ENCODE assay signal across 10 cellular contexts in the genomic region with DNA sequence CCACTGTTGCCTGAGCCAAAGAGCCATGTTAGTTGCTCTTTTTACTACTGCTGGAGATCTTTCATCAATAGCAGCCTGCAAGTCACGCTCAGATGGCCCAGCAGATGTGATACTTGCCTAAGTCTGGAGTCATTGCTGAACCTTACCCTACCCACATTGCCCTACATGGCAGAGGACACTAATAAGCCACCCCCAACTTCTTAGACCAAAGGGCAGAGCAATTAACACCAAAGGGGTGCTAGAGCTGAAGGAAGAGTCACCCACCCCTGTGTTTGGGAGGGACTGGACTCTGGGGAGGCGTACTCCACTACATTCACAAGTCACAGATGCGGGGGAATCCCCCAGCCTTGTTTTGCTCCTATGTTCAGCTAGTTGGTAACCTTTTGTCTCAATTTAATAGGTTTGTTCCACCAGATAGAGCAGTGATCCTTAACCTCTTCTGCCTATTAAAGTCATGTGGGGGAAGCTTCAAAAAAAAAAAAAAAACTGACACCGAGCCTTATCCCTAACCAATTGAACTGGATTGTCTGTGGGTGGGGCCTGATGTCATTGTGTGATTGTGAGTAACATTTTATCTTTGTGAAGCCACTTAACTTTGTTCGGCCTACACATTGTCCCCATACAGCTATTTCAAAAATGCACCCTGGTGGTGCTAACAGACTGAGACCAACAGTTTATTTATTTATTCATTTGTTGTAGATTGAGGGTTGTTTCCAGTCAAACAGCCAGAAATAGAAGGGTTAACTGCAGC. TPM values are rescaled to one million over a fixed set of nuclear protein-coding genes. Genes with fewer than 3 reads are reported as not detected.
DNase-seq lines count a peak whose midpoint lies in the region; ATAC-seq and TF ChIP-seq lines count a peak whose summit lies in the region.
"Had no signal": no experiment of that assay in that cellular context is flagged by ENCODE, and none has a peak within 500 bp of the region (broad histone marks: within the 10 kb centered on the region; RNA-seq: fewer than 3 reads in every experiment).

No MANE protein-coding gene starts in this region.

- BruUV-seq in MCF 10A (replicated peaks; lab: Mats Ljungman, UMichigan) (no TSS peak), mammary epithelial cell (replicated peaks; lab: Mats Ljungman, UMichigan) (no TSS peak)

- WGBS in mammary epithelial cell (ENCODE audit: low coverage, missing lambda C conversion rate): 86% methylated on average over 5 of the region's 5 CpGs
- 76% methylated on average over 5 of the region's 5 CpGs for WGBS in thymus

- no peak for TF ChIP-seq CTCF in MCF 10A (IDR thresholded peaks at IDR 0.05; ENCODE audit: unreplicated experiment)
- TF ChIP-seq CTCF in mammary epithelial cell (conservative IDR thresholded peaks at IDR 0.05 in 1 of 2, IDR thresholded peaks at IDR 0.05 in 1 of 2; ENCODE audit: extremely low read depth in 1 of 2, insufficient read depth in 1 of 2, low read depth in 1 of 2, low read length in 2 of 2): no peak

- no peak overlapping the region for H3K9ac ChIP-seq in mammary epithelial cell (ENCODE audit: insufficient read depth, low read length)
- peak overlapping the region; percentile 79 for H3K9ac ChIP-seq in adipocyte (ENCODE audit: low read length)

- no peak overlapping the region for H3K4me2 ChIP-seq in mammary epithelial cell (ENCODE audit: insufficient read depth, low read depth, low read length)

- no peak overlapping the region for H3K4me3 ChIP-seq in mammary epithelial cell (replicated peaks in 1 of 3; ENCODE audit: insufficient read depth in 1 of 3, low read depth in 2 of 3, low read length in 3 of 3)
- H3K4me3 ChIP-seq in adipocyte (ENCODE audit: low read length): no peak overlapping the region
- H3K4me3 ChIP-seq in thymus (ENCODE audit: low read length): no peak overlapping the region

- no peaks in the 10 kb centered on the region for H3K36me3 Mint-ChIP-seq in MCF 10A (ENCODE audit: insufficient read depth, unreplicated experiment)

- H3K27ac Mint-ChIP-seq in MCF 10A (ENCODE audit: low read depth, unreplicated experiment): peak overlapping the region; percentile 67
- H3K27ac Mint-ChIP-seq: progenitor cell of endocrine pancreas had no signal

- DNase-seq in MCF 10A (ENCODE audit: unreplicated experiment) (no peak), mammary epithelial cell (no peak), adipocyte (ENCODE audit: low read depth) (no peak), NCI-H526 treated with DMSO at 0.1 percent for 48 hours (lab: John Stamatoyannopoulos, UW) (no peak), occipital lobe (lab: John Stamatoyannopoulos, UW) (no peak)
- DNase-seq: activated gamma-delta T cell treated with Interleukin-2 at 50 U/mL for 16 hours had no signal

- POLR2A ChIA-PET in MCF 10A (lab: Yijun Ruan, JAX): interaction anchor here (1.0 to 1.7 kb wide), 3 partner anchors 9 to 421 kb away, joined by 3 to 6 read pairs (median 4); a partner anchor contains a TSS

- in situ Hi-C loops in mammary epithelial cell (cut with MboI; ENCODE audit: low sequenced_read_pairs in 2 of 2): loop anchor here (10.0 to 25.0 kb wide), 5 partner anchors 331 to 706 kb away; no protein-coding TSS in a partner anchor

- H3K4me3 Mint-ChIP-seq in MCF 10A (ENCODE audit: unreplicated experiment): no peak overlapping the region

- no peak overlapping the region for H2AFZ ChIP-seq in mammary epithelial cell (ENCODE audit: low read depth, low read length)

- H3K9me3 ChIP-seq in mammary epithelial cell (replicated peaks; ENCODE audit: insufficient read depth, low read length) (no peaks in the 10 kb centered on the region), adipocyte (ENCODE audit: control insufficient read depth, low read length) (no peaks in the 10 kb centered on the region), thymus (ENCODE audit: control insufficient read depth) (no peaks in the 10 kb centered on the region)

- intact Hi-C loops in MCF 10A (cut with micrococcal nuclease): no loop called here
- intact Hi-C loops in mammary epithelial cell (cut with micrococcal nuclease): no loop called here

- H3K27ac ChIP-seq in mammary epithelial cell (ENCODE audit: insufficient read depth, low read depth, low read length) (no peak overlapping the region), thymus (ENCODE audit: low read depth) (peak overlapping the region; percentile 46)

- no peaks in the 10 kb centered on the region for H3K27me3 Mint-ChIP-seq in MCF 10A (ENCODE audit: insufficient read depth, unreplicated experiment)
- H3K27me3 Mint-ChIP-seq: progenitor cell of endocrine pancreas had no signal

- H3K36me3 ChIP-seq in mammary epithelial cell (ENCODE audit: insufficient read depth, low read length) (no peaks in the 10 kb centered on the region), adipocyte (ENCODE audit: control insufficient read depth, insufficient read depth, low read length, severe bottlenecking) (no peaks in the 10 kb centered on the region), thymus (ENCODE audit: control insufficient read depth, insufficient read depth) (no peaks in the 10 kb centered on the region)

- H3K27me3 ChIP-seq in mammary epithelial cell (ENCODE audit: insufficient read depth, low read length) (no peaks in the 10 kb centered on the region), adipocyte (replicated peaks; ENCODE audit: control insufficient read depth, insufficient read depth, low read length) (no peaks in the 10 kb centered on the region), thymus (ENCODE audit: control insufficient read depth, insufficient read depth) (no peaks in the 10 kb centered on the region)

- H3K4me1 Mint-ChIP-seq in MCF 10A (ENCODE audit: insufficient read depth, unreplicated experiment): peaks cover 18% of the 10 kb centered on the region

- no peaks in the 10 kb centered on the region for H3K79me2 ChIP-seq in mammary epithelial cell (ENCODE audit: insufficient read depth, low read length)

- peak; percentile 54 for ATAC-seq in HG03064 (IDR thresholded peaks at IDR 0.05; ENCODE audit: low read depth, unreplicated experiment)
- no peak for ATAC-seq in GM19324 (IDR thresholded peaks at IDR 0.05; ENCODE audit: low FRiP score, unreplicated experiment)

- H3K4me1 ChIP-seq in mammary epithelial cell (ENCODE audit: insufficient read depth, low read length) (peaks cover 6% of the 10 kb centered on the region), adipocyte (ENCODE audit: control insufficient read depth, insufficient read depth, low read length) (peaks cover 67% of the 10 kb centered on the region), thymus (ENCODE audit: control insufficient read depth, insufficient read depth, low read length) (peaks cover 36% of the 10 kb centered on the region)

- CTCF ChIA-PET in MCF 10A (lab: Yijun Ruan, JAX) (interaction anchor here (0.6 to 2.3 kb wide), 3 partner anchors 9 to 402 kb away, joined by 3 to 7 read pairs (median 6); a partner anchor contains a TSS), mammary epithelial cell (lab: Charles Lee; ENCODE audit: low non-redundant PET) (no interaction called here)

- H3K9me3 Mint-ChIP-seq in MCF 10A (ENCODE audit: unreplicated experiment): no peaks in the 10 kb centered on the region

- no peaks in the 10 kb centered on the region for H4K20me1 ChIP-seq in mammary epithelial cell (ENCODE audit: insufficient read depth, low read length)

- dilution Hi-C loops in mammary epithelial cell (cut with HindIII; ENCODE audit: low sequenced_read_pairs): no loop called here

RNA-seq across cellular contexts. Expression of a gene that starts 13.1 kb away (rescaled TPM):
- total RNA-seq in MCF 10A (2022) (8.7 and 10.6 TPM in 2 replicates), mammary epithelial cell (100 to 1,000 TPM in 1 of 2 donors, 10 to 100 TPM in 1; 74.6 to 231 TPM), occipital lobe (14.7 TPM)
- polyA plus RNA-seq in mammary epithelial cell (48.9 TPM), thymus (37.4 TPM)
- 28.9 TPM for polyA minus RNA-seq in mammary epithelial cell

RNA-seq across cellular contexts. Expression of a gene that starts 23.9 kb away (rescaled TPM):
- total RNA-seq in MCF 10A (2022): 28.3 and 28.7 TPM in 2 replicates
- total RNA-seq in mammary epithelial cell: 10 to 100 TPM; 32.0 to 32.7 TPM
- polyA plus RNA-seq in mammary epithelial cell: 19.1 TPM
- polyA minus RNA-seq in mammary epithelial cell: 61.2 TPM
- polyA plus RNA-seq in thymus: 8.1 TPM
- total RNA-seq in occipital lobe: 132 TPM
